ENCODE assay signal across 8 cellular contexts in the genomic region with DNA sequence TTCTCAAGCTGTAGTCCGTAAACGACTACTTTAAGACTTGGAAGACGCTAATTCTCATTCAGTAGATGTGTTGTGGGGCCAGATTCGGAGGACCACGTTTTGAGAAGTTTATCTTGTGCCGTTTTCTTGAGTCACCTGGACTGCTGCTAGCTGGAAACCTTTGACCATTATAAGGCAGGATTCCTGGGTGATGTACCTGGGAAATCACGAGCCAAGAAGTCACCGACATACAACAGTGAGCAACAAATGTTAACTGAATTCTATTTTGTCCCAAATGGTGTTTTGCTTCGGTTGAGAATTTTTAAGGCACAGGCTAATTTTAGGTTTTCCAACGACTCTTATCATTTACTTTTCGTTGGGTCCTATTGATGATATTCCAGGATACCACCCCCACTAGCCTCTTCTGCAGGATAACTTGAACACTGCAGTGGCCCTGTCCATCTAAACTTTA.
DNase-seq lines count a peak whose midpoint lies in the region; ATAC-seq and TF ChIP-seq lines count a peak whose summit lies in the region.

No MANE protein-coding gene starts in this region.

- H3K36me3 ChIP-seq in left lung (no peaks in the 10 kb centered on the region), thyroid gland (no peaks in the 10 kb centered on the region)

- intact Hi-C loops in activated naive CD4-positive, alpha-beta T cell treated with anti-CD3 and anti-CD28 coated beads for 36 hours (cut with micrococcal nuclease), result loop anchor here (1.0 to 5.0 kb wide), 11 partner anchors 14 to 875 kb away; a partner anchor contains a TSS
- intact Hi-C loops in left lung (cut with DNase I) (no loop called here), thyroid gland (cut with DNase I) (loop anchor here (10.0 kb wide), 1 partner anchor 57 kb away; a partner anchor contains a TSS)

- no peaks in the 10 kb centered on the region for H3K9me3 Mint-ChIP-seq in activated naive CD4-positive, alpha-beta T cell treated with anti-CD3 and anti-CD28 coated beads, Interleukin-2, amount 50 U/mL, for 24 hours
- H3K9me3 Mint-ChIP-seq in activated naive CD4-positive, alpha-beta T cell treated with anti-CD3 and anti-CD28 coated beads for 36 hours, result no peaks in the 10 kb centered on the region

- in situ Hi-C loops in astrocyte of the cerebellum (cut with HindIII; ENCODE audit: low sequenced_read_pairs), result no loop called here

- H3K9me3 ChIP-seq in left lung, result no peaks in the 10 kb centered on the region
- no peaks in the 10 kb centered on the region for H3K9me3 ChIP-seq in thyroid gland

- H3K27me3 ChIP-seq in left lung (peaks cover 0 to 63% of the 10 kb centered on the region in 2 donors), thyroid gland (no peaks in the 10 kb centered on the region)

- peaks cover 6% of the 10 kb centered on the region for H3K4me1 Mint-ChIP-seq in activated naive CD4-positive, alpha-beta T cell treated with anti-CD3 and anti-CD28 coated beads, Interleukin-2, amount 50 U/mL, for 24 hours
- H3K4me1 Mint-ChIP-seq in activated naive CD4-positive, alpha-beta T cell treated with anti-CD3 and anti-CD28 coated beads for 36 hours (ENCODE audit: low read depth), result peaks cover 9% of the 10 kb centered on the region

- DNase-seq in activated naive CD4-positive, alpha-beta T cell treated with anti-CD3 and anti-CD28 coated beads for 36 hours, result no peak
- DNase-seq in astrocyte of the cerebellum (ENCODE audit: low read depth) (no peak), left lung (no peak), thyroid gland (peak; percentile 33 to 38), NCI-H1930 (lab: John Stamatoyannopoulos, UW) (no peak), hippocampal formation (lab: John Stamatoyannopoulos, UW) (no peak)
- DNase-seq in activated naive CD4-positive, alpha-beta T cell treated with Interleukin-2 at 50 U/mL for 16 hours, result no peak

- peak overlapping the region; percentile 62 for H3K4me3 ChIP-seq in astrocyte of the cerebellum (ENCODE audit: low read depth, low read length)
- H3K4me3 ChIP-seq in left lung, result peak overlapping the region; percentile 24 to 51
- peak overlapping the region in 2 of 3 donors; percentile 17 to 34 for H3K4me3 ChIP-seq in thyroid gland (replicated peaks in 1 of 3)

- TF ChIP-seq POLR2A in thyroid gland (IDR thresholded peaks at IDR 0.05), result no peak

- peak overlapping the region; percentile 85 for H3K27ac Mint-ChIP-seq in activated naive CD4-positive, alpha-beta T cell treated with anti-CD3 and anti-CD28 coated beads, Interleukin-2, amount 50 U/mL, for 24 hours
- H3K27ac Mint-ChIP-seq in activated naive CD4-positive, alpha-beta T cell treated with anti-CD3 and anti-CD28 coated beads for 36 hours, result no peak overlapping the region

- TF ChIP-seq CTCF in astrocyte of the cerebellum (IDR thresholded peaks at IDR 0.05; ENCODE audit: low read depth, low read length, missing control alignments), result no peak
- no peak for TF ChIP-seq CTCF in left lung (IDR thresholded peaks at IDR 0.05)
- TF ChIP-seq CTCF in thyroid gland (IDR thresholded peaks at IDR 0.05), result no peak

- no peaks in the 10 kb centered on the region for H3K36me3 Mint-ChIP-seq in activated naive CD4-positive, alpha-beta T cell treated with anti-CD3 and anti-CD28 coated beads, Interleukin-2, amount 50 U/mL, for 24 hours
- H3K36me3 Mint-ChIP-seq in activated naive CD4-positive, alpha-beta T cell treated with anti-CD3 and anti-CD28 coated beads for 36 hours (ENCODE audit: low read depth), result peaks cover 3% of the 10 kb centered on the region

- CTCF ChIA-PET in activated naive CD4-positive, alpha-beta T cell treated with anti-CD3 and anti-CD28 coated beads for 36 hours (lab: Charles Lee), result interaction anchor here (0.5 to 6.3 kb wide), 4 partner anchors 14 to 297 kb away, joined by 3 to 40 read pairs (median 9); a partner anchor contains a TSS

- H3K27ac ChIP-seq in left lung (peak overlapping the region; percentile 92 to 95), thyroid gland (peak overlapping the region; percentile 85 to 97 (median 89))

- 1 to 2% methylated on average over 11 of the region's 11 CpGs for WGBS in thyroid gland, 2 donors

- H3K4me1 ChIP-seq in left lung, result peaks cover 0 to 23% of the 10 kb centered on the region in 2 donors
- peaks cover 5 to 6% of the 10 kb centered on the region in 2 donors for H3K4me1 ChIP-seq in thyroid gland

- ATAC-seq in left lung, result peak; percentile 4

- H3K4me3 Mint-ChIP-seq in activated naive CD4-positive, alpha-beta T cell treated with anti-CD3 and anti-CD28 coated beads, Interleukin-2, amount 50 U/mL, for 24 hours, result no peak overlapping the region
- H3K4me3 Mint-ChIP-seq in activated naive CD4-positive, alpha-beta T cell treated with anti-CD3 and anti-CD28 coated beads for 36 hours, result no peak overlapping the region

- no peaks in the 10 kb centered on the region for H3K27me3 Mint-ChIP-seq in activated naive CD4-positive, alpha-beta T cell treated with anti-CD3 and anti-CD28 coated beads, Interleukin-2, amount 50 U/mL, for 24 hours
- H3K27me3 Mint-ChIP-seq in activated naive CD4-positive, alpha-beta T cell treated with anti-CD3 and anti-CD28 coated beads for 36 hours (ENCODE audit: low read depth), result peaks cover 5% of the 10 kb centered on the region

Comparison
In these comparisons a context has a peak if more than half of its experiments do, and no peak if none do; other contexts are left out.
1. DNase-seq: peak in thyroid gland (2 of 2); none in activated naive CD4-positive, alpha-beta T cell treated with anti-CD3 and anti-CD28 coated beads for 36 hours (single experiment), astrocyte of the cerebellum (single experiment), left lung (0 of 2), NCI-H1930 (0 of 2), hippocampal formation (0 of 2) and activated naive CD4-positive, alpha-beta T cell treated with Interleukin-2 at 50 U/mL for 16 hours (single experiment).
2. intact Hi-C loops: an anchor here in activated naive CD4-positive, alpha-beta T cell treated with anti-CD3 and anti-CD28 coated beads for 36 hours (1.0 to 5.0 kb wide) and thyroid gland (10.0 kb wide); none called in left lung.
3. Peak in every context shown above with its lines, with median percentiles within 50 percentile points of each other: H3K4me3 ChIP-seq.